ENCODE assay signal across 2 cellular contexts in genomic region chr4:37977471-37978452, GRCh38.
TF ChIP-seq lines count a peak whose summit lies in the region.

No MANE protein-coding gene starts in this region.

TF ChIP-seq in IMR-90, 13 proteins besides CTCF, POLR2A, EP300 and RAD21:
- TF ChIP-seq RFX5 (IDR thresholded peaks at IDR 0.05; ENCODE audit: low read depth, low read length) (no peak), FOS (IDR thresholded peaks at IDR 0.05; ENCODE audit: low read depth, low read length) (no peak), RCOR1 (IDR thresholded peaks at IDR 0.05; ENCODE audit: insufficient replicate concordance, low read length) (peak; percentile 24), CHD1 (IDR thresholded peaks at IDR 0.05; ENCODE audit: low read depth, low read length) (no peak), SMC3 (IDR thresholded peaks at IDR 0.05; ENCODE audit: low read depth, low read length) (peak; percentile 39), NFE2L2 (IDR thresholded peaks at IDR 0.05; ENCODE audit: low read depth, low read length) (no peak)

TF ChIP-seq in GM12878, 131 proteins besides CTCF, POLR2A, EP300 and RAD21 (continues in another document):
- TF ChIP-seq GATAD2B (conservative IDR thresholded peaks at IDR 0.05; ENCODE audit: low read depth) (peak; percentile 97), RUNX3 (IDR thresholded peaks at IDR 0.05; ENCODE audit: low read length) (0 out of 2 replicates have a peak, but pooled peaks have one; percentile 20), NFIC (IDR thresholded peaks at IDR 0.05; ENCODE audit: low read depth, low read length) (no peak), ZBTB33 (IDR thresholded peaks at IDR 0.05) (no peak), ATF2 (IDR thresholded peaks at IDR 0.05; ENCODE audit: low read length) (no peak), E2F4 (IDR thresholded peaks at IDR 0.05; ENCODE audit: low read depth, low read length) (no peak), STAT1 (conservative IDR thresholded peaks at IDR 0.05) (no peak), CBX3 (IDR thresholded peaks at IDR 0.05; ENCODE audit: borderline replicate concordance, low read depth) (no peak), IKZF1 (conservative IDR thresholded peaks at IDR 0.05) (peak; percentile 73), PKNOX1 (IDR thresholded peaks at IDR 0.05) (no peak), SMARCA5 (IDR thresholded peaks at IDR 0.05) (peak; percentile 94; the same call in 1 of the 2 replicates), KDM1A (IDR thresholded peaks at IDR 0.05; ENCODE audit: borderline replicate concordance) (no peak), KAT2A (conservative IDR thresholded peaks at IDR 0.05; ENCODE audit: control insufficient read depth, low read depth, low read length) (no peak), RB1 (IDR thresholded peaks at IDR 0.05; ENCODE audit: borderline replicate concordance) (no peak), PAX5 (IDR thresholded peaks at IDR 0.05; ENCODE audit: borderline replicate concordance, low read depth, low read length) (no peak), ASH2L (IDR thresholded peaks at IDR 0.05; ENCODE audit: borderline replicate concordance, low read depth) (0 out of 2 replicates have a peak, but pooled peaks have one; percentile 37), RBBP5 (conservative IDR thresholded peaks at IDR 0.05) (no peak), CREB1 (IDR thresholded peaks at IDR 0.05; ENCODE audit: low read depth) (no peak), BHLHE40 (IDR thresholded peaks at IDR 0.05; ENCODE audit: borderline replicate concordance in 1 of 2, low read depth in 2 of 2, low read length in 1 of 2) (peak in 1 of 2 experiments; percentile 57; a peak in 1 of 4 replicates), RFX5 (IDR thresholded peaks at IDR 0.05; ENCODE audit: low read depth, low read length) (no peak), SREBF2 (IDR thresholded peaks at IDR 0.05; ENCODE audit: low read length) (no peak), RELB (IDR thresholded peaks at IDR 0.05; ENCODE audit: low read depth) (no peak), BCL3 (IDR thresholded peaks at IDR 0.05; ENCODE audit: borderline replicate concordance, insufficient read depth, low read depth, low read length, poor library complexity, severe bottlenecking) (no peak), YY1 (IDR thresholded peaks at IDR 0.05; ENCODE audit: low read depth, low read length) (no peak), CUX1 (IDR thresholded peaks at IDR 0.05; ENCODE audit: insufficient replicate concordance, low read depth, low read length) (no peak), NR2C1 (IDR thresholded peaks at IDR 0.05) (no peak), BRCA1 (IDR thresholded peaks at IDR 0.05; ENCODE audit: low read depth, low read length) (no peak), EED (IDR thresholded peaks at IDR 0.05; ENCODE audit: low read depth) (no peak), POU2F2 (IDR thresholded peaks at IDR 0.05; ENCODE audit: borderline replicate concordance, low read depth, low read length) (0 out of 3 replicates have a peak, but pooled peaks have one; percentile 24), ZBED1 (IDR thresholded peaks at IDR 0.05; ENCODE audit: borderline replicate concordance) (no peak), DPF2 (IDR thresholded peaks at IDR 0.05) (no peak; the same call in 1 of the 2 replicates), ZNF217 (IDR thresholded peaks at IDR 0.05) (peak; percentile 87), SIN3A (IDR thresholded peaks at IDR 0.05; ENCODE audit: low read depth, low read length) (no peak), E2F8 (IDR thresholded peaks at IDR 0.05; ENCODE audit: low read depth, partially characterized antibody) (no peak), MXI1 (IDR thresholded peaks at IDR 0.05; ENCODE audit: low read depth, low read length) (no peak), SIX5 (IDR thresholded peaks at IDR 0.05; ENCODE audit: low read depth, low read length, severe bottlenecking) (no peak), FOXM1 (IDR thresholded peaks at IDR 0.05; ENCODE audit: low read depth, low read length) (no peak), MYC (IDR thresholded peaks at IDR 0.05; ENCODE audit: insufficient read depth, insufficient read length, insufficient replicate concordance, low read length, severe bottlenecking) (no peak), ETV6 (conservative IDR thresholded peaks at IDR 0.05 in 1 of 2, IDR thresholded peaks at IDR 0.05 in 1 of 2; ENCODE audit: borderline replicate concordance in 1 of 2, low read depth in 1 of 2) (peak in 1 of 2 experiments; percentile 34; a peak in 1 of 4 replicates), ESRRA (IDR thresholded peaks at IDR 0.05; ENCODE audit: low read length) (no peak), MTA3 (IDR thresholded peaks at IDR 0.05; ENCODE audit: borderline replicate concordance, low read length) (no peak), MAX (IDR thresholded peaks at IDR 0.05; ENCODE audit: low read depth, low read length) (no peak), SREBF1 (IDR thresholded peaks at IDR 0.05; ENCODE audit: low read length) (no peak)
